Comparison of ENCODE assay signal across 1 cellular context in the genomic region with DNA sequence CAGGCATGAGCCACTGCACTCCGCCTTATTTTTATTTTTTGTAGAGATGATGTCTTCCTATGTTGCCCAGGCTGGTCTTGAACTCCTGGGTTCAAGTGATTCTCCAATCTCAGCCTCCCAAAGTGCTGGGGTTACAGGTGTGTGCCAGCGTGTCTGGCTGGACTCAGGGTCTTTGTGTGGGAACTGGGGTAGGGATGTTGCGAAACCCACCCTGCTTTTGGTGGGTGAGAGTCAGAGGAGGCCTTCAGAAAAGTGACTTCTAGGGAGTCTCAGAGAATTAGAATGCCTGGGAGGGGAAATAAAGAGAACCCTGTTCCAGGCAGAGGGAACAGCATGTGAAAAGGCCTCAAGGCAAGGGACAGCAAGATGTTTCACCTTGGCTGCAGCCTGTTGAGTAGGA.
TF ChIP-seq lines count a peak whose summit lies in the region.

No MANE protein-coding gene starts in this region.

TF ChIP-seq in HEK293, 187 proteins besides CTCF, POLR2A, EP300 and RAD21:
- TF ChIP-seq ZNF791 (tag by site-specific recombination; IDR thresholded peaks at IDR 0.05): no peak
- TF ChIP-seq, protein P1, sequence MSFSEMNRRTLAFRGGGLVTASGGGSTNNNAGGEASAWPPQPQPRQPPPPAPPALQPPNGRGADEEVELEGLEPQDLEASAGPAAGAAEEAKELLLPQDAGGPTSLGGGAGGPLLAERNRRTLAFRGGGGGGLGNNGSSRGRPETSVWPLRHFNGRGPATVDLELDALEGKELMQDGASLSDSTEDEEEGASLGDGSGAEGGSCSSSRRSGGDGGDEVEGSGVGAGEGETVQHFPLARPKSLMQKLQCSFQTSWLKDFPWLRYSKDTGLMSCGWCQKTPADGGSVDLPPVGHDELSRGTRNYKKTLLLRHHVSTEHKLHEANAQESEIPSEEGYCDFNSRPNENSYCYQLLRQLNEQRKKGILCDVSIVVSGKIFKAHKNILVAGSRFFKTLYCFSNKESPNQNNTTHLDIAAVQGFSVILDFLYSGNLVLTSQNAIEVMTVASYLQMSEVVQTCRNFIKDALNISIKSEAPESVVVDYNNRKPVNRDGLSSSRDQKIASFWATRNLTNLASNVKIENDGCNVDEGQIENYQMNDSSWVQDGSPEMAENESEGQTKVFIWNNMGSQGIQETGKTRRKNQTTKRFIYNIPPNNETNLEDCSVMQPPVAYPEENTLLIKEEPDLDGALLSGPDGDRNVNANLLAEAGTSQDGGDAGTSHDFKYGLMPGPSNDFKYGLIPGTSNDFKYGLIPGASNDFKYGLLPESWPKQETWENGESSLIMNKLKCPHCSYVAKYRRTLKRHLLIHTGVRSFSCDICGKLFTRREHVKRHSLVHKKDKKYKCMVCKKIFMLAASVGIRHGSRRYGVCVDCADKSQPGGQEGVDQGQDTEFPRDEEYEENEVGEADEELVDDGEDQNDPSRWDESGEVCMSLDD (tag by site-specific recombination; IDR thresholded peaks at IDR 0.05): no peak
- TF ChIP-seq ZNF157 (tag by site-specific recombination; IDR thresholded peaks at IDR 0.05): no peak
- TF ChIP-seq SCRT2 (tag by site-specific recombination; IDR thresholded peaks at IDR 0.05): peak; percentile 13; the same call in 1 of the 2 replicates
- TF ChIP-seq ZSCAN30 (tag by site-specific recombination; IDR thresholded peaks at IDR 0.05): no peak
- no peak for TF ChIP-seq ZNF785 (tag by site-specific recombination; IDR thresholded peaks at IDR 0.05)
- no peak for TF ChIP-seq KLF9 (tag by site-specific recombination; IDR thresholded peaks at IDR 0.05; ENCODE audit: low read depth)
